Comparison of ENCODE assay signal across 20 cellular contexts in the genomic region with DNA sequence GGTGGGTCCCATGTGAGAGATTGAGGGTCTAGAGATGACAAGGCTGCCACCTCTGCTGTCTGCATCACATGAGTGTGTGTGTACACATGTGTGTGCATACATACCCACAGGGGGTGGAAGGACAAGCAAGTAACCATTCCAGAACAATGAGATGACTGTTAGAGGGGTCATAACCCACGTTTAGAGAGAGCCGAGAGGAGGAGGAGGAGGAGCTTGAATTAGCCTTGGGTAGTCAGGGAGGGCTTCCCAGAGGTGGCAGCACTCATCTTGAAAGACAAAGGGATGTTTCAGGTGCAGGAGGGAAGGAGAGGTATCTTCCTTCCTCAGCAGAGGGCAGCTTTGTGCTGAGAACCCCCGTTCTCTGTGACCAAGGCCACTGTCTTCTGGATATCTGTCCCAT. TPM values are rescaled to one million over a fixed set of nuclear protein-coding genes. Genes with fewer than 3 reads are reported as not detected.
DNase-seq lines count a peak whose midpoint lies in the region; ATAC-seq, FAIRE-seq and TF ChIP-seq lines count a peak whose summit lies in the region.
"Had no signal": no experiment of that assay in that cellular context is flagged by ENCODE, and none has a peak within 500 bp of the region (broad histone marks: within the 10 kb centered on the region; RNA-seq: fewer than 3 reads in every experiment).

No MANE protein-coding gene starts in this region.

- no peak for TF ChIP-seq EP300 in A549 (IDR thresholded peaks at IDR 0.05)
- TF ChIP-seq EP300 in K562 (IDR thresholded peaks at IDR 0.05; ENCODE audit: low read length) = no peak

- no peak for TF ChIP-seq POLR2A in A549 (IDR thresholded peaks at IDR 0.05; ENCODE audit: low read length)
- no peak for TF ChIP-seq POLR2A in K562 (conservative IDR thresholded peaks at IDR 0.05)

- no peak for TF ChIP-seq CTCF in A549 (IDR thresholded peaks at IDR 0.05)
- TF ChIP-seq CTCF in K562 (IDR thresholded peaks at IDR 0.05 in 2 of 3, conservative IDR thresholded peaks at IDR 0.05 in 1 of 3; ENCODE audit: insufficient read depth in 2 of 3, low read depth in 1 of 3, low read length in 3 of 3) = no peak
- no peak for TF ChIP-seq CTCF in GM13977 (IDR thresholded peaks at IDR 0.05; ENCODE audit: extremely low read depth, insufficient read depth, missing control alignments)

- H3K9me1 ChIP-seq in K562 (ENCODE audit: control insufficient read depth, insufficient read depth, low read length) = no peaks in the 10 kb centered on the region

- H3K9me3 ChIP-seq in A549 = no peaks in the 10 kb centered on the region
- no peaks in the 10 kb centered on the region for H3K9me3 ChIP-seq in K562 (replicated peaks; ENCODE audit: control insufficient read depth, insufficient read depth, low read depth, low read length)
- H3K9me3 ChIP-seq: MG63 had no signal

- H3K4me2 ChIP-seq in A549 (no peak overlapping the region), K562 (ENCODE audit: insufficient read depth, low read length) (no peak overlapping the region)

- H3K36me3 ChIP-seq in H7 (replicated peaks; ENCODE audit: control insufficient read depth, insufficient read depth, low read length) (no peaks in the 10 kb centered on the region), K562 (ENCODE audit: control insufficient read depth, insufficient read depth, low read length) (peaks cover 45% of the 10 kb centered on the region)
- H3K36me3 ChIP-seq: MG63 had no signal

- intact Hi-C loops in K562 (cut with micrococcal nuclease) = no loop called here

- no peak overlapping the region; a peak in 1 of 4 replicates for H3K9ac ChIP-seq in K562 (ENCODE audit: insufficient read depth in 1 of 2, low read depth in 2 of 2, low read length in 2 of 2)

- H3K4me3 ChIP-seq in A549 = no peak overlapping the region
- no peak overlapping the region for H3K4me3 ChIP-seq in H7 (ENCODE audit: insufficient read depth, low read depth, low read length)
- H3K4me3 ChIP-seq in K562 = no peak overlapping the region
- H3K4me3 ChIP-seq: lung, MG63 had no signal

- 31% methylated on average over 3 of the region's 3 CpGs for WGBS in A549 (ENCODE audit: missing lambda C conversion rate)
- WGBS in K562 (ENCODE audit: insufficient coverage, low coverage, missing lambda C conversion rate) = 28% methylated on average over 3 of the region's 3 CpGs

- BruUV-seq in K562 (replicated peaks; lab: Mats Ljungman, UMichigan) = no TSS peak

- CTCF ChIA-PET in A549 (lab: Yijun Ruan, JAX) = interaction anchor here (1.5 to 3.4 kb wide), 3 partner anchors 10 to 64 kb away, joined by 4 to 18 read pairs (median 5); no protein-coding TSS in a partner anchor
- CTCF ChIA-PET in K562 (lab: Yijun Ruan, JAX; ENCODE audit: low intra/inter-chr PET ratio) = no interaction called here

- ATAC-seq in A549 = no peak
- ATAC-seq in K562 = no peak
- ATAC-seq in memory B cell (ENCODE audit: low read depth) = no peak
- ATAC-seq in GM21390 (IDR thresholded peaks at IDR 0.05; ENCODE audit: unreplicated experiment) = no peak
- ATAC-seq: naive thymus-derived CD8-positive, alpha-beta T cell had no signal

- DNase-seq in A549 (ENCODE audit: low read depth in 1 of 2, low spot score in 1 of 2) (no peak), H7 (peak; percentile 83), K562 (ENCODE audit: extremely low read depth in 1 of 4, low spot score in 3 of 4) (no peak), memory B cell (ENCODE audit: low spot score in 2 of 2) (no peak), caudate nucleus (lab: John Stamatoyannopoulos, UW) (no peak), NCI-H226 (no peak), GM13977 (ENCODE audit: low spot score) (no peak)
- DNase-seq: activated CD4-positive, alpha-beta T cell treated with anti-CD3 and anti-CD28 coated beads, Interleukin-2, amount 50 U/mL, for 1 hour; amygdala; GDM1; MG63; naive thymus-derived CD8-positive, alpha-beta T cell; NCI-H1694 treated with DMSO at 0.1 percent for 48 hours had no signal

- no peaks in the 10 kb centered on the region for H3K27me3 ChIP-seq in H7 (ENCODE audit: control insufficient read depth, insufficient read depth, low read length)
- H3K27me3 ChIP-seq in K562 (ENCODE audit: control insufficient read depth in 2 of 2, insufficient read depth in 2 of 2, low read length in 2 of 2) = no peaks in the 10 kb centered on the region
- H3K27me3 ChIP-seq: MG63 had no signal

- no peaks in the 10 kb centered on the region for H3K9me3 Mint-ChIP-seq in memory B cell
- H3K9me3 Mint-ChIP-seq: activated T-helper 1 cell treated with anti-CD3 and anti-CD28 coated beads, Interleukin-12 subunit alpha, Interleukin-12 subunit beta, Interleukin-2, Interleukin-4 antibody, amounts not matched to agents 30 ng/mL and 10 ng/mL and 1 ng/mL, durations not matched to agents 14 hours and 24 hours and 36 hours; naive thymus-derived CD8-positive, alpha-beta T cell had no signal

- peaks cover 40% of the 10 kb centered on the region for H3K4me1 Mint-ChIP-seq in memory B cell

- peak overlapping the region; percentile 83 for H3K27ac Mint-ChIP-seq in memory B cell

- H3K4me1 ChIP-seq in A549 (peaks cover 6% of the 10 kb centered on the region; the same call in 2 of the 3 replicates), K562 (replicated peaks in 1 of 2; ENCODE audit: control insufficient read depth in 2 of 2, insufficient read depth in 2 of 2, low read length in 2 of 2) (peaks cover 8 to 32% of the 10 kb centered on the region in 2 experiments; a peak in 3 of 5 replicates)

- no peaks in the 10 kb centered on the region for H3K27me3 Mint-ChIP-seq in memory B cell
- H3K27me3 Mint-ChIP-seq: naive thymus-derived CD8-positive, alpha-beta T cell had no signal

- POLR2A ChIA-PET in A549 (lab: Yijun Ruan, JAX) = no interaction called here
- POLR2A ChIA-PET in K562 (lab: Yijun Ruan, JAX) = interaction anchor here (0.6 to 1.2 kb wide), 5 partner anchors 13 to 93 kb away, joined by 3 to 4 read pairs (median 3); no protein-coding TSS in a partner anchor

- FAIRE-seq in A549 (lab: Jason Lieb, UNC) = no peak
- FAIRE-seq in K562 (lab: Jason Lieb, UNC) = no peak
- FAIRE-seq: D721Med, endothelial cell of umbilical vein, GM12892, H54 had no signal

- in situ Hi-C loops in K562 (cut with MboI) = no loop called here
- in situ Hi-C loops in GM13977 (cut with MboI; ENCODE audit: low pct_unique_long_range_greater_than_20kb, low sequenced_read_pairs, unreplicated experiment) = no loop called here

- H4K20me1 ChIP-seq in K562 (replicated peaks; ENCODE audit: control insufficient read depth, insufficient read depth, low read length) = peaks cover 51% of the 10 kb centered on the region; the same call in 1 of the 2 replicates

- H2AFZ ChIP-seq in K562 (ENCODE audit: low read depth, low read length) = no peak overlapping the region

- no peak overlapping the region for H3K4me3 Mint-ChIP-seq in memory B cell
- H3K4me3 Mint-ChIP-seq: activated T-helper 1 cell treated with anti-CD3 and anti-CD28 coated beads, Interleukin-12 subunit alpha, Interleukin-12 subunit beta, Interleukin-2, Interleukin-4 antibody, amounts not matched to agents 30 ng/mL and 10 ng/mL and 1 ng/mL, durations not matched to agents 14 hours and 24 hours and 36 hours; naive thymus-derived CD8-positive, alpha-beta T cell had no signal

- H3K27ac ChIP-seq in A549 = no peak overlapping the region
- no peak overlapping the region for H3K27ac ChIP-seq in K562 (ENCODE audit: extremely low read depth, low read depth, low read length)
- H3K27ac ChIP-seq in caudate nucleus (ENCODE audit: low read depth, low read length) = no peak overlapping the region

- peaks cover 28% of the 10 kb centered on the region for H3K36me3 Mint-ChIP-seq in memory B cell

- peaks cover 30% of the 10 kb centered on the region for H3K79me2 ChIP-seq in K562 (ENCODE audit: control insufficient read depth, insufficient read depth, low read length)

- TF ChIP-seq RAD21 in A549 (conservative IDR thresholded peaks at IDR 0.05 in 1 of 2, IDR thresholded peaks at IDR 0.05 in 1 of 2) (no peak), K562 (CRISPR knock-in tag; conservative IDR thresholded peaks at IDR 0.05 in 1 of 2, IDR thresholded peaks at IDR 0.05 in 1 of 2) (no peak)

RNA-seq across cellular contexts. Expression of a gene that starts 21.3 kb away (rescaled TPM):
- polyA plus RNA-seq in A549 (2011; rRNA removed) (0.06 and 0.09 TPM in 2 replicates), A549 (2017; fragmentation: RNase III; extraction: RNeasy Plus Mini Kit Qiagen cat#74134 plus additional on column Dnase treatment) (0.05 to 0.22 TPM (median 0.07 TPM) in 3 replicates), K562 (2011; rRNA removed) (36.0 and 48.1 TPM in 2 replicates), K562 (2014; fragmentation: Illumina TruSeq; extraction: Trizol) (40.9 and 48.0 TPM in 2 replicates), K562 (2014; fragmentation: Nextera tagmentation; extraction: Ambion mirVana) (1 to 10 TPM; 8.8 to 9.0 TPM), K562 (2014; rRNA removed) (43.7 and 47.2 TPM in 2 replicates)
- polyA plus RNA-seq in A549 (2012; cell fraction: cytosol; rRNA removed) = 0.05 and 0.12 TPM in 2 replicates
- polyA plus RNA-seq in A549 (2012; cell fraction: nucleus; rRNA removed) = 0.10 and 0.11 TPM in 2 replicates
- 0.05 and 0.08 TPM in 2 replicates for polyA minus RNA-seq in A549 (2011; rRNA and poly(A)+ RNA removed)
- 1.3 and 2.4 TPM in 2 replicates for total RNA-seq in H7 (2014; rRNA removed; shearing (Covaris generic))
- total RNA-seq in K562 (2011; cell fraction: chromatin; rRNA removed; ENCODE audit: low replicate concordance) = 26.1 and 74.5 TPM in 2 replicates
- total RNA-seq in K562 (2011; cell fraction: nucleolus; rRNA removed) = 83.4 and 97.6 TPM in 2 replicates
- total RNA-seq in K562 (2011; cell fraction: nucleoplasm; rRNA removed) = 68.4 and 69.2 TPM in 2 replicates
- total RNA-seq in K562 (2014; rRNA removed) (40.8 and 54.1 TPM in 2 replicates), K562 (2014; rRNA removed; fragmentation: Illumina TruSeq; extraction: Trizol) (17.5 and 22.7 TPM in 2 replicates), K562 (2015; rRNA removed; fragmentation: Illumina TruSeq; extraction: Trizol) (21.7 and 23.1 TPM in 2 replicates), K562 (2021) (91.3 and 91.6 TPM in 2 replicates)
- 54.9 and 115 TPM in 2 replicates for polyA plus RNA-seq in K562 (2011; cell fraction: cytosol; rRNA removed)
- polyA plus RNA-seq in K562 (2011; cell fraction: nucleus; rRNA removed) = 12.4 and 19.5 TPM in 2 replicates
- polyA plus RNA-seq in K562 (2012) = 37.7 and 41.4 TPM in 2 replicates
- polyA minus RNA-seq in K562 (2011; rRNA and poly(A)+ RNA removed) = 19.0 and 26.6 TPM in 2 replicates
- polyA minus RNA-seq in K562 (2011; cell fraction: cytosol; rRNA and poly(A)+ RNA removed) = 46.3 and 70.4 TPM in 2 replicates
- polyA minus RNA-seq in K562 (2011; cell fraction: nucleus; rRNA and poly(A)+ RNA removed) = 13.3 and 24.2 TPM in 2 replicates

RNA-seq across cellular contexts. Expression of a gene that starts 41.7 kb away (rescaled TPM):
- polyA plus RNA-seq in A549 (2011; rRNA removed) (15.9 and 21.0 TPM in 2 replicates), A549 (2017; fragmentation: RNase III; extraction: RNeasy Plus Mini Kit Qiagen cat#74134 plus additional on column Dnase treatment) (5.4 to 6.7 TPM (median 6.1 TPM) in 3 replicates), K562 (2011; rRNA removed) (50.3 and 51.5 TPM in 2 replicates), K562 (2014; fragmentation: Illumina TruSeq; extraction: Trizol) (41.3 and 46.6 TPM in 2 replicates), K562 (2014; fragmentation: Nextera tagmentation; extraction: Ambion mirVana) (10 to 100 TPM in 1 of 2 experiments, 1 to 10 TPM in 1; 6.1 to 13.9 TPM), K562 (2014; rRNA removed) (37.2 and 41.3 TPM in 2 replicates)
- 5.9 and 7.2 TPM in 2 replicates for polyA plus RNA-seq in A549 (2012; cell fraction: cytosol; rRNA removed)
- polyA plus RNA-seq in A549 (2012; cell fraction: nucleus; rRNA removed) = 9.0 and 10.8 TPM in 2 replicates
- 39.5 and 47.8 TPM in 2 replicates for polyA minus RNA-seq in A549 (2011; rRNA and poly(A)+ RNA removed)
- total RNA-seq in H7 (2014; rRNA removed; shearing (Covaris generic)) = 13.1 and 23.7 TPM in 2 replicates
- 242 and 510 TPM in 2 replicates for total RNA-seq in K562 (2011; cell fraction: chromatin; rRNA removed; ENCODE audit: low replicate concordance)
- total RNA-seq in K562 (2011; cell fraction: nucleolus; rRNA removed) = 134 and 184 TPM in 2 replicates
- 201 and 203 TPM in 2 replicates for total RNA-seq in K562 (2011; cell fraction: nucleoplasm; rRNA removed)
- total RNA-seq in K562 (2014; rRNA removed) (31.7 and 34.0 TPM in 2 replicates), K562 (2014; rRNA removed; fragmentation: Illumina TruSeq; extraction: Trizol) (46.5 and 48.1 TPM in 2 replicates), K562 (2015; rRNA removed; fragmentation: Illumina TruSeq; extraction: Trizol) (36.6 and 38.5 TPM in 2 replicates), K562 (2021) (47.2 and 50.0 TPM in 2 replicates)
- polyA plus RNA-seq in K562 (2011; cell fraction: cytosol; rRNA removed) = 24.7 and 32.9 TPM in 2 replicates
- 80.4 and 87.5 TPM in 2 replicates for polyA plus RNA-seq in K562 (2011; cell fraction: nucleus; rRNA removed)
- 21.3 and 30.8 TPM in 2 replicates for polyA plus RNA-seq in K562 (2012)
- 105 and 124 TPM in 2 replicates for polyA minus RNA-seq in K562 (2011; rRNA and poly(A)+ RNA removed)
- 40.4 and 42.1 TPM in 2 replicates for polyA minus RNA-seq in K562 (2011; cell fraction: cytosol; rRNA and poly(A)+ RNA removed)
- polyA minus RNA-seq in K562 (2011; cell fraction: nucleus; rRNA and poly(A)+ RNA removed) = 107 and 189 TPM in 2 replicates
